In genomic region chr10:91907914-91908357, GRCh38 we compare ENCODE assay signal across 8 cellular contexts. TPM values are rescaled to one million over a fixed set of nuclear protein-coding genes. Genes with fewer than 3 reads are reported as not detected.
DNase-seq lines count a peak whose midpoint lies in the region; ATAC-seq, FAIRE-seq and TF ChIP-seq lines count a peak whose summit lies in the region.

No MANE protein-coding gene starts in this region.

- TF ChIP-seq CTCF in 22Rv1 (IDR thresholded peaks at IDR 0.05) (no peak), SU-DHL-6 (IDR thresholded peaks at IDR 0.05; ENCODE audit: insufficient read depth, low read length, poor library complexity, severe bottlenecking) (no peak), fibroblast of villous mesenchyme (IDR thresholded peaks at IDR 0.05; ENCODE audit: insufficient read depth, low read depth, low read length) (no peak), parathyroid adenoma (IDR thresholded peaks at IDR 0.05) (no peak)

- DNase-seq in fibroblast of villous mesenchyme (ENCODE audit: low read depth) (peak; percentile 28), urothelium cell line (ENCODE audit: low spot score) (no peak)
- no peak for DNase-seq in stimulated activated naive CD4-positive, alpha-beta T cell treated with Interleukin-2 at 50 U/mL for 16 hours (lab: John Stamatoyannopoulos, UW)
- DNase-seq in stimulated activated CD4-positive, alpha-beta T cell treated with anti-CD3 and anti-CD28 coated beads, Interleukin-12 subunit alpha, Interleukin-12 subunit beta, amount 100 ng/mL, for 4 hours: no peak

- no peaks in the 10 kb centered on the region for H3K27me3 ChIP-seq in SU-DHL-6 (ENCODE audit: low read length)
- H3K27me3 ChIP-seq in parathyroid adenoma (ENCODE audit: control insufficient read depth, insufficient read depth, low read length): no peaks in the 10 kb centered on the region

- peak overlapping the region; percentile 86 for H3K4me2 ChIP-seq in SU-DHL-6 (ENCODE audit: low read depth, low read length, poor library complexity, severe bottlenecking)
- peak overlapping the region; percentile 55 for H3K4me2 ChIP-seq in parathyroid adenoma (ENCODE audit: low read length)

- no peaks in the 10 kb centered on the region for H3K9me2 ChIP-seq in SU-DHL-6 (replicated peaks; ENCODE audit: insufficient read depth, low read length)

- H3K27ac ChIP-seq in 22Rv1: peak overlapping the region; percentile 67
- peak overlapping the region; percentile 66; the same call in 1 of the 2 replicates for H3K27ac ChIP-seq in SU-DHL-6 (ENCODE audit: low read depth, low read length)
- peak overlapping the region; percentile 20 for H3K27ac ChIP-seq in parathyroid adenoma

- peak overlapping the region; percentile 73 for H3K9ac ChIP-seq in SU-DHL-6 (ENCODE audit: low read length)
- no peak overlapping the region for H3K9ac ChIP-seq in parathyroid adenoma

- H3F3A ChIP-seq in SU-DHL-6 (ENCODE audit: insufficient read depth): no peaks in the 10 kb centered on the region; the same call in 1 of the 2 replicates

- peak overlapping the region; percentile 75 for H2AFZ ChIP-seq in SU-DHL-6 (ENCODE audit: low read depth, low read length, severe bottlenecking)
- peak overlapping the region; percentile 91 for H2AFZ ChIP-seq in parathyroid adenoma

- FAIRE-seq in urothelium cell line (lab: Jason Lieb, UNC): no peak

- H3K9me3 ChIP-seq in SU-DHL-6 (ENCODE audit: insufficient read depth, low read length): no peaks in the 10 kb centered on the region
- no peaks in the 10 kb centered on the region for H3K9me3 ChIP-seq in parathyroid adenoma (ENCODE audit: control insufficient read depth, low read length)

- H3K4me1 ChIP-seq in parathyroid adenoma: no peaks in the 10 kb centered on the region

- peak overlapping the region; percentile 71 for H3K4me3 ChIP-seq in SU-DHL-6 (ENCODE audit: insufficient read depth, low read length, poor library complexity, severe bottlenecking)
- H3K4me3 ChIP-seq in fibroblast of villous mesenchyme (ENCODE audit: low read depth, low read length): peak overlapping the region; percentile 69
- H3K4me3 ChIP-seq in parathyroid adenoma (ENCODE audit: low read depth, low read length): peak overlapping the region; percentile 38

- peak; percentile 21 for ATAC-seq in GM19328 (IDR thresholded peaks at IDR 0.05; ENCODE audit: unreplicated experiment)

- H4K20me1 ChIP-seq in SU-DHL-6 (ENCODE audit: low read depth, low read length): no peaks in the 10 kb centered on the region

- H3K79me2 ChIP-seq in SU-DHL-6 (ENCODE audit: insufficient read depth, low read length): no peaks in the 10 kb centered on the region; the same call in 1 of the 2 replicates
- no peaks in the 10 kb centered on the region for H3K79me2 ChIP-seq in parathyroid adenoma

- H3K36me3 ChIP-seq in SU-DHL-6 (ENCODE audit: low read length) (no peaks in the 10 kb centered on the region), parathyroid adenoma (ENCODE audit: control insufficient read depth, insufficient read depth, low read length) (no peaks in the 10 kb centered on the region)

RNA-seq across cellular contexts. Expression of gene FGFBP3, which starts 1.4 kb away (rescaled TPM):
- total RNA-seq in fibroblast of villous mesenchyme: 0.86 and 0.97 TPM in 2 replicates

RNA-seq across cellular contexts. Expression of gene BTAF1, which starts 15.6 kb away (rescaled TPM):
- total RNA-seq in fibroblast of villous mesenchyme: 52.8 and 59.2 TPM in 2 replicates
